Comparison of ENCODE assay signal across 12 cellular contexts in the genomic region with DNA sequence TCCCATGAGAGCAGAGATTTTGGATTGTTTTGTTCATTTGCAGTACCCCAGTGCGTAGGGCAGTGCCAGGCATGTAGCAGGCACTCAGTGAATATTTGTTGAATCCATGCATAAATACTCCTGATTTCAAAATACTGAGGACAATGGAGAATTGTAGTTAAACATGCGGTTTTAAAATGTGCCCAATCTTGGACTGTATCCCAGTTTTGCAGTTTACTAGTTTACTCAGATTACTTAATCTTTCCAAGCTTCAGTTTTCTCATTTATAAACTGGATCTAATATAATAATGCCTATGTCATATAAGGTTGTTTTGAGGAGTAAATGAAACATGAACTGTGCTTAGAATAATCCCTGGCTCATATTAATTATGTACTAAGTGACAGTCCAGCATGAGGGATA. TPM values are rescaled to one million over a fixed set of nuclear protein-coding genes. Genes with fewer than 3 reads are reported as not detected.
A peak's percentile ranks its signal among the peaks of the same experiment; 100 is the strongest.
DNase-seq lines count a peak whose midpoint lies in the region; ATAC-seq and TF ChIP-seq lines count a peak whose summit lies in the region.
"Had no signal": no experiment of that assay in that cellular context is flagged by ENCODE, and none has a peak within 500 bp of the region (broad histone marks: within the 10 kb centered on the region; RNA-seq: fewer than 3 reads in every experiment).

No MANE protein-coding gene starts in this region.

- no peak overlapping the region for H2AFZ ChIP-seq in IMR-90 (replicated peaks; ENCODE audit: low read length, poor library complexity)

- no peak overlapping the region for H3K4me2 ChIP-seq in IMR-90 (ENCODE audit: low read depth, low read length)

- in situ Hi-C loops in IMR-90 (cut with MboI; ENCODE audit: low sequenced_read_pairs) = no loop called here

- WGBS in IMR-90 (ENCODE audit: extremely low coverage in 2 of 2, insufficient read length in 1 of 2), 2 experiments = no CpG with 5 or more reads among the region's 2 CpGs
- WGBS in tibial nerve, 2 donors = 34 to 52% methylated on average over 2 of the region's 2 CpGs

- no peak overlapping the region for H3K18ac ChIP-seq in IMR-90 (ENCODE audit: low read depth, low read length)

- H3K4me1 ChIP-seq in IMR-90 (ENCODE audit: control insufficient read depth, insufficient read depth, low read length) (no peaks in the 10 kb centered on the region), adipocyte (ENCODE audit: control insufficient read depth, insufficient read depth, low read length) (peaks cover 15% of the 10 kb centered on the region), tibial nerve (peaks cover 0 to 36% (median 10%) of the 10 kb centered on the region in 4 donors)

- POLR2A ChIA-PET in IMR-90 (lab: Charles Lee; ENCODE audit: unreplicated experiment) = no interaction called here

- TF ChIP-seq RAD21 in IMR-90 (IDR thresholded peaks at IDR 0.05; ENCODE audit: low read length) = no peak

- no peak overlapping the region for H2AK5ac ChIP-seq in IMR-90 (ENCODE audit: low read depth, low read length)

- no peak overlapping the region for H4K91ac ChIP-seq in IMR-90 (ENCODE audit: insufficient read depth, low read depth, low read length)

- intact Hi-C loops in IMR-90 (cut with micrococcal nuclease) = no loop called here

- H2BK20ac ChIP-seq in IMR-90 (ENCODE audit: low read depth, low read length) = no peak overlapping the region

- TF ChIP-seq EP300 in tibial nerve (IDR thresholded peaks at IDR 0.05) = peak in 1 of 2 donors; percentile 18

- H4K20me1 ChIP-seq in IMR-90 (ENCODE audit: insufficient read depth, low read length) = no peaks in the 10 kb centered on the region

- no peak overlapping the region for H4K5ac ChIP-seq in IMR-90 (ENCODE audit: low read depth, low read length)

- TF ChIP-seq CTCF in IMR-90 (conservative IDR thresholded peaks at IDR 0.05; ENCODE audit: low read depth, low read length) (no peak), tibial nerve (IDR thresholded peaks at IDR 0.05) (no peak)

- no peaks in the 10 kb centered on the region for H3K27me3 ChIP-seq in IMR-90 (ENCODE audit: control insufficient read depth, insufficient read depth, low read length)
- no peaks in the 10 kb centered on the region for H3K27me3 ChIP-seq in adipocyte (replicated peaks; ENCODE audit: control insufficient read depth, insufficient read depth, low read length)
- H3K27me3 ChIP-seq in layer of hippocampus (ENCODE audit: control insufficient read depth, insufficient read depth, low read length) = no peaks in the 10 kb centered on the region
- no peaks in the 10 kb centered on the region for H3K27me3 ChIP-seq in tibial nerve

- CTCF ChIA-PET in IMR-90 (lab: Yijun Ruan, JAX) = interaction anchor here (0.8 kb wide), 1 partner anchor 10 kb away, joined by 3 read pairs; no protein-coding TSS in a partner anchor

- H3K9ac ChIP-seq in IMR-90 (ENCODE audit: low read depth, low read length) (no peak overlapping the region), adipocyte (ENCODE audit: low read length) (no peak overlapping the region)

- BruUV-seq in IMR-90 (replicated peaks; lab: Mats Ljungman, UMichigan) = no TSS peak

- no peak for TF ChIP-seq POLR2A in IMR-90 (IDR thresholded peaks at IDR 0.05; ENCODE audit: low read depth, low read length)
- no peak for TF ChIP-seq POLR2A in tibial nerve (IDR thresholded peaks at IDR 0.05)

- no peak overlapping the region for H2BK5ac ChIP-seq in IMR-90 (ENCODE audit: low read depth, low read length, poor library complexity, severe bottlenecking)

- H4K8ac ChIP-seq in IMR-90 (ENCODE audit: low read depth in 2 of 2, low read length in 2 of 2) = no peak overlapping the region

- no peaks in the 10 kb centered on the region for H3K79me1 ChIP-seq in IMR-90 (ENCODE audit: low read depth in 1 of 2, low read length in 2 of 2)

- H3K36me3 ChIP-seq in IMR-90 (ENCODE audit: control insufficient read depth, insufficient read depth, low read length) (no peaks in the 10 kb centered on the region), adipocyte (ENCODE audit: control insufficient read depth, insufficient read depth, low read length, severe bottlenecking) (no peaks in the 10 kb centered on the region), tibial nerve (peaks cover 0 to 18% (median 0%) of the 10 kb centered on the region in 3 donors)

- H2BK15ac ChIP-seq in IMR-90 (ENCODE audit: low read depth, low read length) = no peak overlapping the region

- dilution Hi-C loops in IMR-90 (cut with HindIII; ENCODE audit: low sequenced_read_pairs, unreplicated experiment) = no loop called here

- H3K56ac ChIP-seq in IMR-90 (ENCODE audit: extremely low read depth, insufficient read depth, low read length) = no peak overlapping the region

- no peak overlapping the region for H3K4ac ChIP-seq in IMR-90 (ENCODE audit: low read depth, low read length)

- ATAC-seq in IMR-90 (ENCODE audit: low read depth) (no peak), HG02938 (IDR thresholded peaks at IDR 0.05; ENCODE audit: unreplicated experiment) (no peak)
- ATAC-seq: left colon had no signal

- H3K4me3 ChIP-seq in IMR-90 (ENCODE audit: insufficient read depth, low read depth, low read length) (no peak overlapping the region), adipocyte (ENCODE audit: low read length) (no peak overlapping the region), tibial nerve (no peak overlapping the region)

- DNase-seq in IMR-90 (peak; percentile 12), adipocyte (ENCODE audit: low read depth) (peak; percentile 28), tibial nerve (ENCODE audit: low spot score in 2 of 2) (no peak), Ammon's horn (ENCODE audit: low spot score) (no peak)
- DNase-seq in activated CD8-positive, alpha-beta memory T cell treated with anti-CD3 and anti-CD28 coated beads, Interleukin-2, amount 50 U/mL, for 48 hours = no peak
- DNase-seq: DMS79; left colon; NCI-H1105 treated with DMSO at 0.1 percent for 48 hours; stimulated activated naive CD4-positive, alpha-beta T cell treated with Interleukin-2 at 50 U/mL for 16 hours; SW 1271 had no signal

- H3K9me3 ChIP-seq in IMR-90 (ENCODE audit: control insufficient read depth, insufficient read depth, low read length) (no peaks in the 10 kb centered on the region), adipocyte (ENCODE audit: control insufficient read depth, low read length) (no peaks in the 10 kb centered on the region), tibial nerve (no peaks in the 10 kb centered on the region)

- H3K23ac ChIP-seq in IMR-90 (ENCODE audit: low read depth, low read length) = no peak overlapping the region

- H3K9me1 ChIP-seq in IMR-90 (ENCODE audit: insufficient read depth, low read length) = no peaks in the 10 kb centered on the region; the same call in 1 of the 2 replicates

- no peak overlapping the region for H2AK9ac ChIP-seq in IMR-90 (replicated peaks; ENCODE audit: low read depth, low read length, poor library complexity)

- H3K14ac ChIP-seq in IMR-90 (replicated peaks; ENCODE audit: low read depth, low read length) = no peak overlapping the region

- no peak overlapping the region for H3K27ac ChIP-seq in IMR-90 (ENCODE audit: insufficient read depth, low read length)
- peak overlapping the region; percentile 63 for H3K27ac ChIP-seq in layer of hippocampus (ENCODE audit: low read depth, low read length)
- peak overlapping the region; percentile 2 to 80 (median 34) for H3K27ac ChIP-seq in tibial nerve

- H2BK120ac ChIP-seq in IMR-90 (ENCODE audit: low read depth, low read length) = no peak overlapping the region

TF ChIP-seq in IMR-90, 13 proteins besides CTCF, POLR2A, EP300 and RAD21:
- TF ChIP-seq CHD1 (IDR thresholded peaks at IDR 0.05; ENCODE audit: low read depth, low read length) (no peak), MXI1 (IDR thresholded peaks at IDR 0.05; ENCODE audit: borderline replicate concordance, low read depth, low read length) (no peak), MAFK (IDR thresholded peaks at IDR 0.05; ENCODE audit: low read depth, low read length) (no peak), CEBPB (IDR thresholded peaks at IDR 0.05; ENCODE audit: low read depth, low read length) (no peak), BHLHE40 (IDR thresholded peaks at IDR 0.05; ENCODE audit: low read depth, low read length) (no peak), FOS (IDR thresholded peaks at IDR 0.05; ENCODE audit: low read depth, low read length) (no peak), SMC3 (IDR thresholded peaks at IDR 0.05; ENCODE audit: low read depth, low read length) (no peak)
- TF ChIP-seq, protein P1, sequence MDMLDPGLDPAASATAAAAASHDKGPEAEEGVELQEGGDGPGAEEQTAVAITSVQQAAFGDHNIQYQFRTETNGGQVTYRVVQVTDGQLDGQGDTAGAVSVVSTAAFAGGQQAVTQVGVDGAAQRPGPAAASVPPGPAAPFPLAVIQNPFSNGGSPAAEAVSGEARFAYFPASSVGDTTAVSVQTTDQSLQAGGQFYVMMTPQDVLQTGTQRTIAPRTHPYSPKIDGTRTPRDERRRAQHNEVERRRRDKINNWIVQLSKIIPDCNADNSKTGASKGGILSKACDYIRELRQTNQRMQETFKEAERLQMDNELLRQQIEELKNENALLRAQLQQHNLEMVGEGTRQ (IDR thresholded peaks at IDR 0.05; ENCODE audit: low read depth, low read length) = no peak

RNA-seq across cellular contexts. Expression of gene RCBTB2, which starts 39.0 kb away (rescaled TPM):
- total RNA-seq in IMR-90 (2012; rRNA removed) (5.2 and 5.3 TPM in 2 replicates), tibial nerve (10 to 100 TPM in 1 of 4 donors, 1 to 10 TPM in 3; 7.0 to 10.6 (median 8.5) TPM)
- 3.0 and 4.0 TPM in 2 replicates for polyA plus RNA-seq in IMR-90 (2012; rRNA removed)
- 1.4 and 2.8 TPM in 2 replicates for polyA plus RNA-seq in IMR-90 (2012; cell fraction: cytosol; rRNA removed)
- polyA plus RNA-seq in IMR-90 (2012; cell fraction: nucleus; rRNA removed; ENCODE audit: low replicate concordance) = 1.9 and 5.6 TPM in 2 replicates

Comparison
In these comparisons a context has a peak if more than half of its experiments do, and no peak if none do; other contexts are left out.
1. DNase-seq: peak in IMR-90 (single experiment) and adipocyte (single experiment); none in tibial nerve (0 of 2), Ammon's horn (single experiment) and activated CD8-positive, alpha-beta memory T cell treated with anti-CD3 and anti-CD28 coated beads, Interleukin-2, amount 50 U/mL, for 48 hours (single experiment).